8 cellular contexts compared by ENCODE assay signal in the genomic region with DNA sequence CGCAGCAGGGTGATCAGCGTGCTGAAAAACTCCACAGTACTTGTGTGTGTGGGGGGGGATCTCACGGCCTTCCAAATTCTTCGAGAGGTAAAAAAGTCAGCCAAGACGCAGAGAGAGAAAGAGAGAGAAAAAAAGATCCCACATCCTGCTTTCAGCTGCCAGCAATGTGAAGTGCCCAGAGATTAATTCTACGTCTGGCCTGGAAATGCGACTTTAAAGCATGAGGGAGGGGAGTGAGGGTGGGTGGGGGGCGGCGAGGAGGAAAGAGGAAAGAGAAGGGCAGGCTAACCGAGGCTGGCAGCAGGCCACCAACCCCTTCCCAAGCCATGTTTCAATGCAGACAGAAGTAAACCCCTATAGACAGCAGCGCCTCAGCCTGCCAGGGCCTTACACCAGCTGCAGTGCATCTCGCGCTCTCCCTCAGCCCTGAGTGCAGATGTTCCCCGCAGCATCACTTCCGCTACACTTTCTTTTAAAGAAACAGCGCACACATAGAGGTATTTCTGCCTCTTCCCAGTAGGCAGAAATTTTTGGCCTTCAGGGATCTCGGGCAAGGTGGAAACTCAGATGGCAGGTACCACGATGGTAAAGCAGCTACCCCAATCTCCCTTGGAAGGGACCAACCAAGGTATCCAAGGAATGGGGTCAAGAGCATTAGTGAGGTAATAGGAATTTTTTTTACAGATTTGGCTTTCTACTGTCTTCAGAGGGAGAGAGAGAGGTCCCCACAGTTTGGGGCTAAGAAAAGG.
DNase-seq lines count a peak whose midpoint lies in the region; ATAC-seq and TF ChIP-seq lines count a peak whose summit lies in the region.

No MANE protein-coding gene starts in this region.

- H3K27me3 ChIP-seq in H9 (ENCODE audit: insufficient read depth, low read length), result no peaks in the 10 kb centered on the region

- H3K4me2 ChIP-seq in H9 (ENCODE audit: insufficient read depth, insufficient read length, low read length), result no peak overlapping the region

- H2BK20ac ChIP-seq in H9 (ENCODE audit: low read depth, low read length, poor library complexity, severe bottlenecking), result no peak overlapping the region

- no peaks in the 10 kb centered on the region for H4K20me1 ChIP-seq in H9 (ENCODE audit: control insufficient read depth, insufficient read depth, insufficient read length)

- no peak overlapping the region for H2BK15ac ChIP-seq in H9 (ENCODE audit: low read depth, low read length)

- no peak overlapping the region for H2AK5ac ChIP-seq in H9 (ENCODE audit: insufficient read length, low read length)

- peaks cover 0 to 4% (median 3%) of the 10 kb centered on the region in 3 experiments; a peak in 2 of 7 replicates for H3K36me3 Mint-ChIP-seq in H9 (ENCODE audit: insufficient read depth in 1 of 3, low read depth in 3 of 3)

- H3K4me3 ChIP-seq in retinal pigment epithelial cell (ENCODE audit: low read length), result no peak overlapping the region

- TF ChIP-seq CTCF in H9 (conservative IDR thresholded peaks at IDR 0.05), result no peak
- TF ChIP-seq CTCF in retinal pigment epithelial cell (conservative IDR thresholded peaks at IDR 0.05; ENCODE audit: low read depth, low read length), result no peak

- H3T11ph ChIP-seq in H9 (ENCODE audit: low read length), result no peak overlapping the region

- no peaks in the 10 kb centered on the region for H3K9me3 Mint-ChIP-seq in H9

- no peaks in the 10 kb centered on the region for H3K79me1 ChIP-seq in H9 (ENCODE audit: insufficient read depth, low read depth, low read length, poor library complexity, severe bottlenecking)

- peak overlapping the region in 1 of 2 experiments; percentile 53; a peak in 3 of 5 replicates for H3K4me3 Mint-ChIP-seq in H9

- H4K5ac ChIP-seq in H9 (ENCODE audit: insufficient read length, low read depth, low read length), result no peak overlapping the region

- H3K9me3 ChIP-seq in H9 (ENCODE audit: control insufficient read depth, low read depth, low read length), result no peaks in the 10 kb centered on the region

- H4K91ac ChIP-seq in H9 (ENCODE audit: insufficient read length, low read depth, low read length), result no peak overlapping the region

- no peak overlapping the region for H3K23ac ChIP-seq in H9 (ENCODE audit: insufficient read length, low read depth, low read length)

- H3K9ac ChIP-seq in H9 (ENCODE audit: extremely low read depth, insufficient read length, low read length), result no peak overlapping the region

- no peak overlapping the region for H2BK120ac ChIP-seq in H9 (ENCODE audit: low read depth, low read length, poor library complexity, severe bottlenecking)

- no peaks in the 10 kb centered on the region for H3K4me1 ChIP-seq in H9 (ENCODE audit: insufficient read depth, low read length)

- no peak overlapping the region for H3K18ac ChIP-seq in H9 (ENCODE audit: insufficient read length, low read depth, low read length)

- peaks cover 25 to 31% of the 10 kb centered on the region in 2 experiments for H3K4me1 Mint-ChIP-seq in H9

- no peak overlapping the region for H4K8ac ChIP-seq in H9 (replicated peaks; ENCODE audit: insufficient read length, low read depth, low read length)

- no peak overlapping the region for H2AFZ ChIP-seq in H9 (ENCODE audit: low read length)

- H3K23me2 ChIP-seq in H9 (ENCODE audit: insufficient read length, low read depth, low read length, poor library complexity, severe bottlenecking), result no peaks in the 10 kb centered on the region

- no peak for ATAC-seq in GM18858 (IDR thresholded peaks at IDR 0.05; ENCODE audit: unreplicated experiment)

- H3K27ac ChIP-seq in H9 (ENCODE audit: insufficient read length, low read depth, low read length), result no peak overlapping the region

- no peaks in the 10 kb centered on the region for H3K79me2 ChIP-seq in H9 (ENCODE audit: insufficient read depth, low read length)

- no peak overlapping the region for H3K4ac ChIP-seq in H9 (ENCODE audit: low read depth, low read length)

- no peak overlapping the region for H2BK12ac ChIP-seq in H9 (ENCODE audit: insufficient read length, low read depth, low read length)

- no CpG with 5 or more reads among the region's 18 CpGs for WGBS in H9 (ENCODE audit: extremely low coverage, insufficient read length, low lambda C conversion rate)

- H3K27ac Mint-ChIP-seq in H9, result peak overlapping the region; percentile 42 to 85 (median 77)

- H3K14ac ChIP-seq in H9 (ENCODE audit: insufficient read depth, low read length), result no peak overlapping the region

- no peak overlapping the region for H2BK5ac ChIP-seq in H9 (ENCODE audit: insufficient read length, low read length)

- no peaks in the 10 kb centered on the region for H3K27me3 Mint-ChIP-seq in H9 (ENCODE audit: low read depth)

- DNase-seq in GM04504 (ENCODE audit: low read depth) (peak; percentile 89), H9 (peak; percentile 64), activated gamma-delta T cell treated with Interleukin-2 at 50 U/mL for 16 hours (peak; percentile 65), glomerular visceral epithelial cell (ENCODE audit: extremely low spot score) (peak; percentile 22), retinal pigment epithelial cell (ENCODE audit: low read depth) (peak; percentile 44), COLO668 (lab: John Stamatoyannopoulos, UW; ENCODE audit: unreplicated experiment) (no peak)

- no peak overlapping the region for H3K56ac ChIP-seq in H9 (ENCODE audit: insufficient read length, low read depth, low read length)

TF ChIP-seq in PFSK-1, 5 proteins besides CTCF, POLR2A, EP300 and RAD21:
- TF ChIP-seq, protein P1, sequence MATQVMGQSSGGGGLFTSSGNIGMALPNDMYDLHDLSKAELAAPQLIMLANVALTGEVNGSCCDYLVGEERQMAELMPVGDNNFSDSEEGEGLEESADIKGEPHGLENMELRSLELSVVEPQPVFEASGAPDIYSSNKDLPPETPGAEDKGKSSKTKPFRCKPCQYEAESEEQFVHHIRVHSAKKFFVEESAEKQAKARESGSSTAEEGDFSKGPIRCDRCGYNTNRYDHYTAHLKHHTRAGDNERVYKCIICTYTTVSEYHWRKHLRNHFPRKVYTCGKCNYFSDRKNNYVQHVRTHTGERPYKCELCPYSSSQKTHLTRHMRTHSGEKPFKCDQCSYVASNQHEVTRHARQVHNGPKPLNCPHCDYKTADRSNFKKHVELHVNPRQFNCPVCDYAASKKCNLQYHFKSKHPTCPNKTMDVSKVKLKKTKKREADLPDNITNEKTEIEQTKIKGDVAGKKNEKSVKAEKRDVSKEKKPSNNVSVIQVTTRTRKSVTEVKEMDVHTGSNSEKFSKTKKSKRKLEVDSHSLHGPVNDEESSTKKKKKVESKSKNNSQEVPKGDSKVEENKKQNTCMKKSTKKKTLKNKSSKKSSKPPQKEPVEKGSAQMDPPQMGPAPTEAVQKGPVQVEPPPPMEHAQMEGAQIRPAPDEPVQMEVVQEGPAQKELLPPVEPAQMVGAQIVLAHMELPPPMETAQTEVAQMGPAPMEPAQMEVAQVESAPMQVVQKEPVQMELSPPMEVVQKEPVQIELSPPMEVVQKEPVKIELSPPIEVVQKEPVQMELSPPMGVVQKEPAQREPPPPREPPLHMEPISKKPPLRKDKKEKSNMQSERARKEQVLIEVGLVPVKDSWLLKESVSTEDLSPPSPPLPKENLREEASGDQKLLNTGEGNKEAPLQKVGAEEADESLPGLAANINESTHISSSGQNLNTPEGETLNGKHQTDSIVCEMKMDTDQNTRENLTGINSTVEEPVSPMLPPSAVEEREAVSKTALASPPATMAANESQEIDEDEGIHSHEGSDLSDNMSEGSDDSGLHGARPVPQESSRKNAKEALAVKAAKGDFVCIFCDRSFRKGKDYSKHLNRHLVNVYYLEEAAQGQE (IDR thresholded peaks at IDR 0.05; ENCODE audit: insufficient read depth in 1 of 2, low read depth in 2 of 2, low read length in 2 of 2), result 0 out of 4 replicates have a peak, but pooled peaks of 1 of the 2 experiments have one; percentile 47
- no peak for TF ChIP-seq FOXP2 (optimal IDR thresholded peaks at IDR 0.05; ENCODE audit: borderline replicate concordance, extremely low read depth, extremely low read length, insufficient read depth)
- peak; percentile 51; the same call in 1 of the 2 replicates for TF ChIP-seq POLR2AphosphoS5 (IDR thresholded peaks at IDR 0.05; ENCODE audit: low read depth, low read length)
- peak; percentile 78; the same call in 1 of the 2 replicates for TF ChIP-seq SIN3A (IDR thresholded peaks at IDR 0.05; ENCODE audit: borderline replicate concordance, insufficient read depth, low read length)
- peak; percentile 51; the same call in 1 of the 2 replicates for TF ChIP-seq TAF1 (IDR thresholded peaks at IDR 0.05; ENCODE audit: borderline replicate concordance, insufficient read depth, low read length)
